Comparison of ENCODE assay signal across 8 cellular contexts in the genomic region with DNA sequence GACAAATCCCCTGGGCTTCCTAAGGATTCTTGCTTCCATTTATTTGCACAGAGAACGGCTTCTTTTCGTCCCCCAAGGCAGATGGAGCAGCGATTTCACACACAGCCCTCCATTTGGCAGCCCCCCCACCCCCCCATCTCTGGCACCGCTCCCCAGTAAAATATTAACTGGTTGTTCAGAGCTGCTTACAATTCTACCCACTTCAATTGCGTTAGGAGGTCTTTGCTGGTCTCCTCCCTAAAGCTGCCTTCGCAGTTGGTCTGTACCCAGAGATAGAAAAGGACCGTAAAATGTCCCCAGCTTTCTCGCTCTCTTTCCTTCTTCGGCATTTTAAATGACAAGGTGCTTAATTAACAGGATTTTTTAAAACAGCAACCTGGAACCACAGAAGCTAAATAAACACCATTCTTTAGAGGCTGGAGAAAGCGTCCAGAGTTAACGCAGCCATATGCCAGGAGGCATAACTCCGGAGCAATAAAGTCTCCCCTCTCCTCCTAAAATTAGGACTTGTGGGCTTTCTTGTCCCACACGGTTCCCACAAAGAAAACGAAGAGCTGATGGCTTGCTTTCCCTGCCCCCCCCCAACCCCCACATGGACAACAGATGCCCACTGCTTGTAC. TPM values are rescaled to one million over a fixed set of nuclear protein-coding genes. Genes with fewer than 3 reads are reported as not detected.
DNase-seq lines count a peak whose midpoint lies in the region; ATAC-seq and TF ChIP-seq lines count a peak whose summit lies in the region.

No MANE protein-coding gene starts in this region.

- no peaks in the 10 kb centered on the region for H3K27me3 Mint-ChIP-seq in activated T-cell treated with anti-CD3 and anti-CD28 coated beads, Interleukin-2, amount 50 U/mL, for 72 hours (ENCODE audit: low read depth)

- no peak for TF ChIP-seq EP300 in tibial nerve (IDR thresholded peaks at IDR 0.05)

- H3K4me1 ChIP-seq in adrenal gland (replicated peaks in 1 of 2) (peaks cover 81 to 88% of the 10 kb centered on the region in 2 donors), right lobe of liver (peaks cover 0 to 82% (median 63%) of the 10 kb centered on the region in 4 donors), tibial nerve (peaks cover 19 to 98% (median 88%) of the 10 kb centered on the region in 4 donors)

- H3K36me3 Mint-ChIP-seq in activated T-cell treated with anti-CD3 and anti-CD28 coated beads, Interleukin-2, amount 50 U/mL, for 72 hours (ENCODE audit: insufficient read depth in 2 of 2): peaks cover 1 to 4% of the 10 kb centered on the region in 2 donors

- H3K36me3 ChIP-seq in adrenal gland (replicated peaks in 1 of 2): no peaks in the 10 kb centered on the region
- no peaks in the 10 kb centered on the region for H3K36me3 ChIP-seq in right lobe of liver
- H3K36me3 ChIP-seq in tibial nerve: no peaks in the 10 kb centered on the region

- H3K27ac Mint-ChIP-seq in activated T-cell treated with anti-CD3 and anti-CD28 coated beads, Interleukin-2, amount 50 U/mL, for 72 hours: peak overlapping the region; percentile 99

- 25 to 38% (median 32%) methylated on average over 14 of the region's 14 CpGs for WGBS in adrenal gland, 4 donors
- 22% methylated on average over 14 of the region's 14 CpGs for WGBS in right lobe of liver (ENCODE audit: insufficient coverage, low coverage, low lambda C conversion rate, missing lambda C conversion rate)
- 35 to 36% methylated on average over 14 of the region's 14 CpGs for WGBS in tibial nerve, 2 donors

- ATAC-seq in activated T-cell treated with anti-CD3 and anti-CD28 coated beads, Interleukin-2, amount 50 U/mL, for 72 hours (replicated peaks in 1 of 2): no peak
- ATAC-seq in right lobe of liver: peak in 3 of 4 donors; percentile 5 to 41 (median 8)
- ATAC-seq in HG03521 (IDR thresholded peaks at IDR 0.05; ENCODE audit: unreplicated experiment): no peak

- H3K9me3 Mint-ChIP-seq in activated T-cell treated with anti-CD3 and anti-CD28 coated beads, Interleukin-2, amount 50 U/mL, for 72 hours: no peaks in the 10 kb centered on the region

- no peaks in the 10 kb centered on the region for H3K9me3 ChIP-seq in adrenal gland (replicated peaks in 1 of 3)
- no peaks in the 10 kb centered on the region for H3K9me3 ChIP-seq in right lobe of liver
- H3K9me3 ChIP-seq in tibial nerve: no peaks in the 10 kb centered on the region

- intact Hi-C loops in adrenal gland (cut with DNase I): loop anchor here in 1 of 2 donors (5.0 kb wide), 1 partner anchor 41 kb away; no protein-coding TSS in a partner anchor
- intact Hi-C loops in right lobe of liver (cut with DNase I): no loop called here

- H3K4me3 ChIP-seq in adrenal gland (no peak overlapping the region), right lobe of liver (peak overlapping the region in 2 of 3 donors; percentile 20 to 28), tibial nerve (peak overlapping the region in 2 of 4 donors; percentile 12 to 17)

- no peak for TF ChIP-seq CTCF in adrenal gland (IDR thresholded peaks at IDR 0.05)
- no peak for TF ChIP-seq CTCF in right lobe of liver (IDR thresholded peaks at IDR 0.05)
- no peak for TF ChIP-seq CTCF in tibial nerve (IDR thresholded peaks at IDR 0.05)

- no peak overlapping the region for H3K4me3 Mint-ChIP-seq in activated T-cell treated with anti-CD3 and anti-CD28 coated beads, Interleukin-2, amount 50 U/mL, for 72 hours

- H3K27me3 ChIP-seq in adrenal gland (no peaks in the 10 kb centered on the region), right lobe of liver (no peaks in the 10 kb centered on the region), tibial nerve (no peaks in the 10 kb centered on the region)

- TF ChIP-seq POLR2A in adrenal gland (IDR thresholded peaks at IDR 0.05) (no peak), right lobe of liver (IDR thresholded peaks at IDR 0.05) (no peak), tibial nerve (IDR thresholded peaks at IDR 0.05) (no peak)

- H3K27ac ChIP-seq in adrenal gland (peak overlapping the region; percentile 95 to 99 (median 98)), right lobe of liver (peak overlapping the region; percentile 93 to 98 (median 98)), tibial nerve (peak overlapping the region; percentile 92 to 100 (median 98))

- peaks cover 60% of the 10 kb centered on the region for H3K4me1 Mint-ChIP-seq in activated T-cell treated with anti-CD3 and anti-CD28 coated beads, Interleukin-2, amount 50 U/mL, for 72 hours (ENCODE audit: low read depth)

- DNase-seq in activated T-cell treated with anti-CD3 and anti-CD28 coated beads, Interleukin-2, amount 50 U/mL, for 72 hours: no peak
- DNase-seq in activated T-cell treated with anti-CD3 and anti-CD28 coated beads, Interleukin-2, amount 50 U/mL, for 48 hours: no peak
- no peak for DNase-seq in adrenal gland
- DNase-seq in right lobe of liver: peak in 2 of 3 donors; percentile 0 to 5
- DNase-seq in tibial nerve (ENCODE audit: low spot score in 2 of 2): no peak
- no peak for DNase-seq in GM19238 (ENCODE audit: insufficient read length, low spot score)
- DNase-seq in activated CD4-positive, alpha-beta T cell treated with anti-CD3 and anti-CD28 coated beads for 4 hours: no peak

RNA-seq across cellular contexts. Expression of gene ZMYND8, which starts 1.7 kb away (rescaled TPM):
- 10 to 100 TPM; 34.3 to 40.1 TPM for total RNA-seq in activated T-cell treated with anti-CD3 and anti-CD28 coated beads, Interleukin-2, amount 50 U/mL, for 72 hours
- total RNA-seq in adrenal gland (100 to 1,000 TPM in 2 of 8 donors, 10 to 100 TPM in 6; 58.4 to 116 (median 70.5) TPM), right lobe of liver (10 to 100 TPM in 5 of 6 experiments, 1 to 10 TPM in 1; 7.8 to 25.7 (median 13.8) TPM), tibial nerve (10 to 100 TPM; 45.3 to 69.9 (median 49.8) TPM)
- polyA plus RNA-seq in adrenal gland: 10 to 100 TPM; 37.0 to 83.9 (median 64.1) TPM

Comparison
In these comparisons a context has a peak if more than half of its experiments do, and no peak if none do; other contexts are left out.
1. ATAC-seq: peak in right lobe of liver (3 of 4); none in activated T-cell treated with anti-CD3 and anti-CD28 coated beads, Interleukin-2, amount 50 U/mL, for 72 hours (0 of 2) and HG03521 (single experiment).
2. DNase-seq: peak in right lobe of liver (2 of 3); none in activated T-cell treated with anti-CD3 and anti-CD28 coated beads, Interleukin-2, amount 50 U/mL, for 72 hours (0 of 2), activated T-cell treated with anti-CD3 and anti-CD28 coated beads, Interleukin-2, amount 50 U/mL, for 48 hours (0 of 2), adrenal gland (0 of 7), tibial nerve (0 of 2), GM19238 (single experiment) and activated CD4-positive, alpha-beta T cell treated with anti-CD3 and anti-CD28 coated beads for 4 hours (0 of 2).
3. H3K4me3 ChIP-seq: peak in right lobe of liver (2 of 3); none in adrenal gland (0 of 4).
4. Peak in every context shown above with its lines, with median percentiles within 50 percentile points of each other: H3K27ac ChIP-seq.